9 cellular contexts compared by ENCODE assay signal in genomic region chr6:107116923-107117417, GRCh38. TPM values are rescaled to one million over a fixed set of nuclear protein-coding genes. Genes with fewer than 3 reads are reported as not detected.
DNase-seq lines count a peak whose midpoint lies in the region; ATAC-seq and TF ChIP-seq lines count a peak whose summit lies in the region.
"Had no signal": no experiment of that assay in that cellular context is flagged by ENCODE, and none has a peak within 500 bp of the region (broad histone marks: within the 10 kb centered on the region; RNA-seq: fewer than 3 reads in every experiment).

No MANE protein-coding gene starts in this region.

- POLR2A ChIA-PET in WTC11 (lab: Charles Lee) = interaction anchor here (1.2 to 1.9 kb wide), 2 partner anchors 11 to 604 kb away, joined by 3 to 11 read pairs; no protein-coding TSS in a partner anchor

- H3K36me3 Mint-ChIP-seq in WTC11 (peaks cover 4% of the 10 kb centered on the region; the same call in 1 of the 2 replicates), memory B cell (no peaks in the 10 kb centered on the region), type B pancreatic cell (peaks cover 3% of the 10 kb centered on the region)

- ATAC-seq in right cardiac atrium (no peak), left cardiac atrium (no peak), WTC11 (no peak), memory B cell (ENCODE audit: low read depth) (no peak)
- ATAC-seq: sciatic nerve had no signal

- WGBS in right cardiac atrium = 24% methylated on average over 7 of the region's 7 CpGs

- H3K4me3 ChIP-seq in right cardiac atrium (ENCODE audit: low read length) = peak overlapping the region; percentile 100

- H3K27ac ChIP-seq in right cardiac atrium (ENCODE audit: low read length) = no peak overlapping the region

- DNase-seq in right cardiac atrium = no peak
- no peak for DNase-seq in left cardiac atrium
- no peak for DNase-seq in WTC11 (ENCODE audit: low spot score)
- no peak for DNase-seq in memory B cell (ENCODE audit: low spot score in 2 of 2)
- DNase-seq in type B pancreatic cell (ENCODE audit: extremely low spot score, unreplicated experiment) = no peak
- no peak for DNase-seq in NCI-H226
- DNase-seq in activated CD4-positive, CD25-positive, alpha-beta regulatory T cell treated with anti-CD3 and anti-CD28 coated beads, Interleukin-2, amount 50 U/mL, for 72 hours = no peak
- no peak for DNase-seq in inferior parietal cortex (ENCODE audit: extremely low spot score)

- peak overlapping the region; percentile 72 for H3K4me3 Mint-ChIP-seq in WTC11
- H3K4me3 Mint-ChIP-seq in memory B cell = peak overlapping the region; percentile 86
- H3K4me3 Mint-ChIP-seq in type B pancreatic cell = peak overlapping the region; percentile 94

- no peaks in the 10 kb centered on the region for H3K27me3 ChIP-seq in right cardiac atrium (ENCODE audit: control insufficient read depth, insufficient read depth)

- H3K9me3 ChIP-seq in right cardiac atrium (ENCODE audit: control insufficient read depth, low read length) = no peaks in the 10 kb centered on the region

- H3K9me3 Mint-ChIP-seq in WTC11 (no peaks in the 10 kb centered on the region), memory B cell (no peaks in the 10 kb centered on the region), type B pancreatic cell (no peaks in the 10 kb centered on the region)

- H3K27me3 Mint-ChIP-seq in WTC11 (ENCODE audit: low read depth) = no peaks in the 10 kb centered on the region
- H3K27me3 Mint-ChIP-seq in memory B cell = no peaks in the 10 kb centered on the region
- H3K27me3 Mint-ChIP-seq in type B pancreatic cell = peaks cover 11% of the 10 kb centered on the region

- peak overlapping the region; percentile 96 for H3K27ac Mint-ChIP-seq in WTC11
- peak overlapping the region; percentile 74 for H3K27ac Mint-ChIP-seq in memory B cell
- peak overlapping the region; percentile 94 for H3K27ac Mint-ChIP-seq in type B pancreatic cell

- CTCF ChIA-PET in WTC11 (lab: Charles Lee) = interaction anchor here (1.0 to 2.2 kb wide), 3 partner anchors 8 to 89 kb away, joined by 3 to 12 read pairs (median 4); partner anchors contain the start of gene MTRES1

- TF ChIP-seq CTCF in WTC11 (IDR thresholded peaks at IDR 0.05) (no peak), type B pancreatic cell (conservative IDR thresholded peaks at IDR 0.05) (peak; percentile 18)

- peaks cover 3% of the 10 kb centered on the region for H3K4me1 ChIP-seq in right cardiac atrium (ENCODE audit: control insufficient read depth, insufficient read depth, low read length)

- intact Hi-C loops in right cardiac atrium (cut with DNase I) (no loop called here), left cardiac atrium (cut with DNase I) (no loop called here)

- H3K4me1 Mint-ChIP-seq in WTC11 (peaks cover 57% of the 10 kb centered on the region), memory B cell (peaks cover 3% of the 10 kb centered on the region), type B pancreatic cell (ENCODE audit: unreplicated experiment) (peaks cover 17% of the 10 kb centered on the region)

TF ChIP-seq in WTC11, 78 proteins besides CTCF, POLR2A, EP300 and RAD21 (continues in another document):
- TF ChIP-seq AFF4 (CRISPR knock-in tag; IDR thresholded peaks at IDR 0.05; ENCODE audit: borderline replicate concordance) = no peak
- no peak for TF ChIP-seq SOX15 (CRISPR knock-in tag; IDR thresholded peaks at IDR 0.05)
- TF ChIP-seq USF1 (CRISPR knock-in tag; IDR thresholded peaks at IDR 0.05) = no peak
- TF ChIP-seq RELA (CRISPR knock-in tag; IDR thresholded peaks at IDR 0.05; ENCODE audit: borderline replicate concordance) = no peak
- TF ChIP-seq PRRX2 (CRISPR knock-in tag; IDR thresholded peaks at IDR 0.05) = no peak
- TF ChIP-seq CBFB (CRISPR knock-in tag; IDR thresholded peaks at IDR 0.05; ENCODE audit: low read depth) = no peak
- no peak for TF ChIP-seq AR (CRISPR knock-in tag; IDR thresholded peaks at IDR 0.05)
- no peak for TF ChIP-seq ZBTB43 (CRISPR knock-in tag; IDR thresholded peaks at IDR 0.05)
- no peak for TF ChIP-seq ATF2 (CRISPR knock-in tag; IDR thresholded peaks at IDR 0.05; ENCODE audit: borderline replicate concordance, low read depth)

RNA-seq across cellular contexts. Expression of gene BEND3, which starts 1.7 kb away (rescaled TPM):
- total RNA-seq in right cardiac atrium (1 to 10 TPM in 2 of 4 donors, under 1 TPM in 2; 0.91 to 1.4 (median 0.97) TPM), left cardiac atrium (1 to 10 TPM; 1.1 to 2.0 TPM), WTC11 (2021) (25.4 to 33.8 TPM (median 33.3 TPM) in 3 replicates), type B pancreatic cell (ENCODE audit: low replicate concordance) (9.6 and 14.4 TPM in 2 replicates)
- 0.36 TPM for polyA plus RNA-seq in right cardiac atrium
